ENCODE assay signal across 8 cellular contexts in genomic region chr5:157575096-157575872, GRCh38. TPM values are rescaled to one million over a fixed set of nuclear protein-coding genes. Genes with fewer than 3 reads are reported as not detected.
DNase-seq lines count a peak whose midpoint lies in the region; ATAC-seq and TF ChIP-seq lines count a peak whose summit lies in the region.

Gene ADAM19, minus strand, starts transcription at chr5:157575775. Its CDS starts 79 bp downstream, at chr5:157575696.

- H3K4me3 ChIP-seq in smooth muscle cell: peak within 1 kb of the TSS; percentile 95

- H3K27me3 ChIP-seq in smooth muscle cell (ENCODE audit: low read depth): no peaks in the 10 kb centered on the region

- peaks cover 20% of the 10 kb centered on the region for H4K20me1 ChIP-seq in smooth muscle cell (ENCODE audit: low read depth)

- no peak for ATAC-seq in HG03280 (IDR thresholded peaks at IDR 0.05; ENCODE audit: unreplicated experiment)
- ATAC-seq in GM21381 (IDR thresholded peaks at IDR 0.05; ENCODE audit: unreplicated experiment): no peak

- DNase-seq in GM13976 (ENCODE audit: low spot score) (peak; percentile 87), HK-2 (ENCODE audit: unreplicated experiment) (peak; percentile 36), T-helper 2 cell (peak; percentile 21 to 78 (median 33)), MCF 10A (ENCODE audit: unreplicated experiment) (peak; percentile 36), iPS-NIHi11 (ENCODE audit: low spot score) (peak; percentile 88), smooth muscle cell (lab: John Stamatoyannopoulos, UW; ENCODE audit: unreplicated experiment) (peak; percentile 69)

- H3K36me3 Mint-ChIP-seq in MCF 10A (ENCODE audit: insufficient read depth, unreplicated experiment): no peaks in the 10 kb centered on the region

- intact Hi-C loops in MCF 10A (cut with micrococcal nuclease): loop anchor here (10.0 kb wide), 2 partner anchors 90 to 140 kb away; no protein-coding TSS in a partner anchor

- peak within 1 kb of the TSS; percentile 87 for H3K27ac ChIP-seq in smooth muscle cell (ENCODE audit: low read depth)

- peaks cover 38% of the 10 kb centered on the region for H3K79me2 ChIP-seq in smooth muscle cell (ENCODE audit: low read depth)

- no peaks in the 10 kb centered on the region for H3K27me3 Mint-ChIP-seq in MCF 10A (ENCODE audit: insufficient read depth, unreplicated experiment)

- H3K9me3 ChIP-seq in smooth muscle cell (replicated peaks; ENCODE audit: low read depth): no peaks in the 10 kb centered on the region

- H3F3A ChIP-seq in smooth muscle cell (ENCODE audit: low read depth): peaks cover 25% of the 10 kb centered on the region

- CTCF ChIA-PET in MCF 10A (lab: Yijun Ruan, JAX): interaction anchor here (0.6 kb wide), 1 partner anchor 21 kb away, joined by 3 read pairs; no protein-coding TSS in a partner anchor

- peak within 1 kb of the TSS; percentile 90 for H3K4me2 ChIP-seq in smooth muscle cell

- H3K27ac Mint-ChIP-seq in MCF 10A (ENCODE audit: low read depth, unreplicated experiment): no peak within 1 kb of the TSS

- H3K9me3 Mint-ChIP-seq in MCF 10A (ENCODE audit: unreplicated experiment): no peaks in the 10 kb centered on the region

- no peaks in the 10 kb centered on the region for H3K36me3 ChIP-seq in smooth muscle cell (ENCODE audit: low read depth)

- H3K4me1 Mint-ChIP-seq in MCF 10A (ENCODE audit: insufficient read depth, unreplicated experiment): peaks cover 13% of the 10 kb centered on the region

- in situ Hi-C loops in GM13976 (cut with MboI; ENCODE audit: low sequenced_read_pairs, unreplicated experiment): no loop called here

- peak within 1 kb of the TSS; percentile 81 for H2AFZ ChIP-seq in smooth muscle cell (ENCODE audit: low read depth)

- POLR2A ChIA-PET in MCF 10A (lab: Yijun Ruan, JAX): no interaction called here

- H3K4me3 Mint-ChIP-seq in MCF 10A (ENCODE audit: unreplicated experiment): peak within 1 kb of the TSS; percentile 73

- BruUV-seq in MCF 10A (replicated peaks; lab: Mats Ljungman, UMichigan): no TSS peak

- H3K9ac ChIP-seq in smooth muscle cell (ENCODE audit: low read depth): peak within 1 kb of the TSS; percentile 90

- peaks cover 19% of the 10 kb centered on the region for H3K4me1 ChIP-seq in smooth muscle cell (ENCODE audit: low read depth)

- TF ChIP-seq CTCF in GM13976 (IDR thresholded peaks at IDR 0.05; ENCODE audit: borderline replicate concordance, control extremely low read depth, extremely low read depth, insufficient read depth, missing control alignments) (no peak), MCF 10A (IDR thresholded peaks at IDR 0.05; ENCODE audit: unreplicated experiment) (no peak), smooth muscle cell (IDR thresholded peaks at IDR 0.05; ENCODE audit: borderline replicate concordance, insufficient read depth, poor library complexity, severe bottlenecking) (peak; percentile 6)

- under 1% methylated on average over 34 of the region's 76 CpGs for WGBS in smooth muscle cell (ENCODE audit: low lambda C conversion rate)

RNA-seq across cellular contexts. Expression of gene ADAM19, which starts in this region (rescaled TPM):
- total RNA-seq in MCF 10A (2022): 0.47 and 0.96 TPM in 2 replicates
- 112 and 117 TPM in 2 replicates for total RNA-seq in smooth muscle cell
- 62.2 and 62.6 TPM in 2 replicates for polyA plus RNA-seq in smooth muscle cell

Comparison
In these comparisons a context has a peak if more than half of its experiments do, and no peak if none do; other contexts are left out.
1. RNA of gene ADAM19 (total RNA-seq): 112 to 117 TPM in smooth muscle cell; 0.47 to 0.96 TPM in MCF 10A; every median in the first group is over 10 times any median in the second.
2. Peak in DNase-seq in MCF 10A; RNA of the gene not detected or under 1 TPM.
3. DNase-seq: peak in every context shown above with its lines; median percentile 88 in iPS-NIHi11; 87 in GM13976; 69 in smooth muscle cell; 36 in HK-2; 36 in MCF 10A; 33 in T-helper 2 cell.